Comparison of ENCODE assay signal across 1 cellular context in the genomic region with DNA sequence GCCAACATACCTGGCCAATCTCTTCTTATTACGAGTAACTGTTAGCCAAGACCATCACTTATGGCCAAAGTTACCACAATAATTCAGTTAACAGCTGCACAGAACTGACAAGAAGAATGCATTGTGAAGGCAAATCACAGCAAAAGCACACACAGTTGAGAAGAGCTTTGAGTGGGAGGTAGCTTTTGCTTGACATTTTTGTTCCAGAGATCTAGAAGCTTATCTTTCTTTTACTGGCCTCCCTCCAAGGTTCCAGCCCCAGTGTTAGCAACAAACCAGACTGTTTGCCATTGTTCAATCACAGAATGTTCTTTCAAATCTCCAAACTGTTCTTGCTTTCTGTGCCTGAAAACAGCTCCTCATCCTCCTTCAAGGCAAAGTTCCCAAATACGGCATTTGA.
TF ChIP-seq lines count a peak whose summit lies in the region.

No MANE protein-coding gene starts in this region.

TF ChIP-seq in HepG2, 621 proteins besides CTCF, POLR2A, EP300 and RAD21:
- TF ChIP-seq, protein P1, sequence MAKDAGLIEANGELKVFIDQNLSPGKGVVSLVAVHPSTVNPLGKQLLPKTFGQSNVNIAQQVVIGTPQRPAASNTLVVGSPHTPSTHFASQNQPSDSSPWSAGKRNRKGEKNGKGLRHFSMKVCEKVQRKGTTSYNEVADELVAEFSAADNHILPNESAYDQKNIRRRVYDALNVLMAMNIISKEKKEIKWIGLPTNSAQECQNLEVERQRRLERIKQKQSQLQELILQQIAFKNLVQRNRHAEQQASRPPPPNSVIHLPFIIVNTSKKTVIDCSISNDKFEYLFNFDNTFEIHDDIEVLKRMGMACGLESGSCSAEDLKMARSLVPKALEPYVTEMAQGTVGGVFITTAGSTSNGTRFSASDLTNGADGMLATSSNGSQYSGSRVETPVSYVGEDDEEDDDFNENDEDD (CRISPR knock-in tag; IDR thresholded peaks at IDR 0.05; ENCODE audit: borderline replicate concordance), result no peak
- no peak for TF ChIP-seq CEBPG (CRISPR knock-in tag; IDR thresholded peaks at IDR 0.05)
- no peak for TF ChIP-seq RBAK (CRISPR knock-in tag; IDR thresholded peaks at IDR 0.05)
- TF ChIP-seq IRF2 (CRISPR knock-in tag; IDR thresholded peaks at IDR 0.05), result no peak
- no peak for TF ChIP-seq SMYD3 (CRISPR knock-in tag; IDR thresholded peaks at IDR 0.05)
- TF ChIP-seq ZFP36 (IDR thresholded peaks at IDR 0.05; ENCODE audit: borderline replicate concordance, low read depth, low read length, partially characterized antibody), result no peak
